In genomic region chr2:40218679-40219078, GRCh38 we compare ENCODE assay signal across 13 cellular contexts.
DNase-seq lines count a peak whose midpoint lies in the region; ATAC-seq and TF ChIP-seq lines count a peak whose summit lies in the region.
"Had no signal": no experiment of that assay in that cellular context is flagged by ENCODE, and none has a peak within 500 bp of the region (broad histone marks: within the 10 kb centered on the region; RNA-seq: fewer than 3 reads in every experiment).

No MANE protein-coding gene starts in this region.

- peaks cover 22% of the 10 kb centered on the region for H3K36me3 Mint-ChIP-seq in mesothelial cell of epicardium

- no peak overlapping the region for H3K4me3 ChIP-seq in astrocyte of the cerebellum (ENCODE audit: low read depth, low read length)

- DNase-seq in Daoy (ENCODE audit: low read depth) (peak; percentile 45), astrocyte of the cerebellum (ENCODE audit: low read depth) (peak; percentile 33), mesothelial cell of epicardium (ENCODE audit: low spot score in 2 of 2, unreplicated experiment in 2 of 2) (peak in 1 of 2 experiments; percentile 54)
- DNase-seq: CD4-positive, alpha-beta T cell; endodermal cell; NCI-H187 treated with DMSO at 0.1 percent for 48 hours; OCI-M1; T1000 had no signal

- ATAC-seq in HG02610 (IDR thresholded peaks at IDR 0.05; ENCODE audit: unreplicated experiment) (peak; percentile 49), HG03097 (IDR thresholded peaks at IDR 0.05; ENCODE audit: low FRiP score, unreplicated experiment) (no peak), GM19467 (IDR thresholded peaks at IDR 0.05; ENCODE audit: unreplicated experiment) (no peak), HG03196 (IDR thresholded peaks at IDR 0.05; ENCODE audit: unreplicated experiment) (no peak), HG02973 (IDR thresholded peaks at IDR 0.05; ENCODE audit: unreplicated experiment) (no peak)

- H3K27ac Mint-ChIP-seq in mesothelial cell of epicardium: peak overlapping the region; percentile 41
- H3K27ac Mint-ChIP-seq: CD4-positive, alpha-beta T cell; endodermal cell had no signal

- TF ChIP-seq CTCF in astrocyte of the cerebellum (IDR thresholded peaks at IDR 0.05; ENCODE audit: low read depth, low read length, missing control alignments) (no peak), mesothelial cell of epicardium (IDR thresholded peaks at IDR 0.05; ENCODE audit: unreplicated experiment) (no peak)

- H3K9me3 Mint-ChIP-seq in mesothelial cell of epicardium: peaks cover 26% of the 10 kb centered on the region

- in situ Hi-C loops in astrocyte of the cerebellum (cut with HindIII; ENCODE audit: low sequenced_read_pairs): no loop called here

- H3K27me3 Mint-ChIP-seq in mesothelial cell of epicardium (ENCODE audit: low read depth): no peaks in the 10 kb centered on the region
- H3K27me3 Mint-ChIP-seq: CD4-positive, alpha-beta T cell had no signal

- H3K4me3 Mint-ChIP-seq in mesothelial cell of epicardium: no peak overlapping the region
- H3K4me3 Mint-ChIP-seq: CD4-positive, alpha-beta T cell; endodermal cell had no signal

- H3K4me1 Mint-ChIP-seq in mesothelial cell of epicardium: peaks cover 30% of the 10 kb centered on the region
- H3K4me1 Mint-ChIP-seq: endodermal cell had no signal
